Comparison of ENCODE assay signal across 1 cellular context in genomic region chr19:12400618-12401502, GRCh38.
TF ChIP-seq lines count a peak whose summit lies in the region.

TSS of gene ZNF799 (minus strand) at chr19:12401271. CDS start at chr19:12401070, 201 bp downstream.

TF ChIP-seq in HepG2, 621 proteins besides CTCF, POLR2A, EP300 and RAD21 (continued from another document and continues in another):
- TF ChIP-seq ZNF512B (CRISPR knock-in tag; IDR thresholded peaks at IDR 0.05; ENCODE audit: borderline replicate concordance) (no peak), JARID2 (CRISPR knock-in tag; IDR thresholded peaks at IDR 0.05; ENCODE audit: insufficient replicate concordance) (no peak), HNRNPLL (IDR thresholded peaks at IDR 0.05; ENCODE audit: low read depth, low read length, poor library complexity, severe bottlenecking) (peak; percentile 67), DPF2 (CRISPR knock-in tag; IDR thresholded peaks at IDR 0.05; ENCODE audit: borderline replicate concordance, low read depth) (no peak), BATF2 (CRISPR knock-in tag; IDR thresholded peaks at IDR 0.05) (no peak; the same call in 1 of the 2 replicates), ARNT2 (CRISPR knock-in tag; IDR thresholded peaks at IDR 0.05; ENCODE audit: low read depth) (no peak), TOPORS (CRISPR knock-in tag; IDR thresholded peaks at IDR 0.05) (no peak), U2AF1 (optimal IDR thresholded peaks at IDR 0.05; ENCODE audit: low read depth, low read length) (peak; percentile 38), RFXAP (CRISPR knock-in tag; IDR thresholded peaks at IDR 0.05; ENCODE audit: borderline replicate concordance) (no peak), ZNF263 (CRISPR knock-in tag; IDR thresholded peaks at IDR 0.05) (peak; percentile 96), ZNF577 (CRISPR knock-in tag; IDR thresholded peaks at IDR 0.05; ENCODE audit: borderline replicate concordance, low read depth) (no peak), FOXK1 (CRISPR knock-in tag; IDR thresholded peaks at IDR 0.05; ENCODE audit: borderline replicate concordance, low read depth) (no peak), AGO2 (optimal IDR thresholded peaks at IDR 0.05; ENCODE audit: low read depth, low read length) (peak; percentile 70), NAIF1 (CRISPR knock-in tag; IDR thresholded peaks at IDR 0.05; ENCODE audit: borderline replicate concordance) (no peak), KLF12 (CRISPR knock-in tag; IDR thresholded peaks at IDR 0.05; ENCODE audit: borderline replicate concordance) (no peak; the same call in 1 of the 2 replicates), HNRNPK (IDR thresholded peaks at IDR 0.05; ENCODE audit: low read depth, low read length, poor library complexity, severe bottlenecking) (peak; percentile 39), ATF1 (CRISPR knock-in tag; IDR thresholded peaks at IDR 0.05) (peak; percentile 36), HOMEZ (CRISPR knock-in tag; IDR thresholded peaks at IDR 0.05; ENCODE audit: low read depth) (0 out of 2 replicates have a peak, but pooled peaks have one; percentile 61), ZC3H4 (CRISPR knock-in tag; IDR thresholded peaks at IDR 0.05; ENCODE audit: borderline replicate concordance) (no peak), ZFP41 (CRISPR knock-in tag; IDR thresholded peaks at IDR 0.05; ENCODE audit: borderline replicate concordance) (no peak), ZNF143 (CRISPR knock-in tag; IDR thresholded peaks at IDR 0.05) (no peak), POGK (CRISPR knock-in tag; conservative IDR thresholded peaks at IDR 0.05) (0 out of 2 replicates have a peak, but pooled peaks have one; percentile 22), TOE1 (CRISPR knock-in tag; IDR thresholded peaks at IDR 0.05) (no peak), GABPA (IDR thresholded peaks at IDR 0.05; ENCODE audit: low read depth, low read length) (no peak; the same call in none of the 2 replicates), GABPA (CRISPR knock-in tag; IDR thresholded peaks at IDR 0.05; ENCODE audit: low read depth) (peak; percentile 79), CEBPZ (IDR thresholded peaks at IDR 0.05; ENCODE audit: low read length) (no peak), SNRNP70 (IDR thresholded peaks at IDR 0.05; ENCODE audit: low read depth, low read length) (no peak), ZNF367 (CRISPR knock-in tag; IDR thresholded peaks at IDR 0.05; ENCODE audit: borderline replicate concordance) (no peak), ZFY (CRISPR knock-in tag; IDR thresholded peaks at IDR 0.05) (peak; percentile 49; the same call in 1 of the 2 replicates), ARID2 (CRISPR knock-in tag; IDR thresholded peaks at IDR 0.05; ENCODE audit: borderline replicate concordance) (no peak), ZBTB8A (CRISPR knock-in tag; IDR thresholded peaks at IDR 0.05; ENCODE audit: borderline replicate concordance, low read depth) (no peak), RBAK (CRISPR knock-in tag; IDR thresholded peaks at IDR 0.05) (no peak), ZHX2 (IDR thresholded peaks at IDR 0.05; ENCODE audit: low read depth) (no peak), ZHX2 (CRISPR knock-in tag; IDR thresholded peaks at IDR 0.05; ENCODE audit: borderline replicate concordance) (no peak), ZNF207 (IDR thresholded peaks at IDR 0.05; ENCODE audit: borderline replicate concordance) (no peak), NFKB2 (CRISPR knock-in tag; IDR thresholded peaks at IDR 0.05; ENCODE audit: borderline replicate concordance) (no peak), TP53 (CRISPR knock-in tag; conservative IDR thresholded peaks at IDR 0.05) (no peak), SRY (CRISPR knock-in tag; IDR thresholded peaks at IDR 0.05) (no peak; the same call in 1 of the 2 replicates), YY1 (IDR thresholded peaks at IDR 0.05; ENCODE audit: insufficient read depth, insufficient replicate concordance, low read depth, low read length) (no peak), MIER3 (CRISPR knock-in tag; IDR thresholded peaks at IDR 0.05; ENCODE audit: borderline replicate concordance) (no peak), IRF2 (CRISPR knock-in tag; IDR thresholded peaks at IDR 0.05) (0 out of 2 replicates have a peak, but pooled peaks have one; percentile 28), ZNF607 (CRISPR knock-in tag; IDR thresholded peaks at IDR 0.05; ENCODE audit: borderline replicate concordance) (peak; percentile 84; the same call in 1 of the 2 replicates), SAFB2 (CRISPR knock-in tag; IDR thresholded peaks at IDR 0.05; ENCODE audit: borderline replicate concordance, low read depth) (no peak; the same call in 1 of the 2 replicates), ZNF713 (CRISPR knock-in tag; IDR thresholded peaks at IDR 0.05) (0 out of 2 replicates have a peak, but pooled peaks have one; percentile 46), ZNF382 (CRISPR knock-in tag; IDR thresholded peaks at IDR 0.05; ENCODE audit: borderline replicate concordance) (no peak), ZNF580 (CRISPR knock-in tag; IDR thresholded peaks at IDR 0.05; ENCODE audit: borderline replicate concordance, low read depth) (peak; percentile 80; the same call in 1 of the 2 replicates)
